ENCODE assay signal across 8 cellular contexts in genomic region chr1:50271968-50272578, GRCh38.
DNase-seq lines count a peak whose midpoint lies in the region; ATAC-seq and TF ChIP-seq lines count a peak whose summit lies in the region.

No MANE protein-coding gene starts in this region.

- H3K4me3 ChIP-seq in Peyer's patch, result no peak overlapping the region

- no peaks in the 10 kb centered on the region for H3K9me3 ChIP-seq in Peyer's patch

- DNase-seq in AG08396 (ENCODE audit: low spot score), result peak; percentile 11
- peak in 1 of 3 donors; percentile 60 for DNase-seq in Peyer's patch
- peak; percentile 6 for DNase-seq in fibroblast of gingiva (ENCODE audit: low read depth)
- no peak for DNase-seq in osteocyte (ENCODE audit: extremely low spot score, unreplicated experiment)
- no peak for DNase-seq in cortex of kidney (lab: John Stamatoyannopoulos, UW)

- no peaks in the 10 kb centered on the region for H3K9me3 Mint-ChIP-seq in osteocyte (ENCODE audit: unreplicated experiment)

- no peak for TF ChIP-seq POLR2A in Peyer's patch (IDR thresholded peaks at IDR 0.05)

- no peaks in the 10 kb centered on the region for H3K4me1 Mint-ChIP-seq in osteocyte (ENCODE audit: unreplicated experiment)

- no peaks in the 10 kb centered on the region for H3K36me3 ChIP-seq in Peyer's patch

- H3K27ac Mint-ChIP-seq in osteocyte (ENCODE audit: unreplicated experiment), result no peak overlapping the region

- ATAC-seq in HG03175 (IDR thresholded peaks at IDR 0.05; ENCODE audit: unreplicated experiment), result peak; percentile 55
- ATAC-seq in HG03460 (IDR thresholded peaks at IDR 0.05; ENCODE audit: unreplicated experiment), result no peak

- H3K4me3 Mint-ChIP-seq in osteocyte (ENCODE audit: unreplicated experiment), result no peak overlapping the region

- H3K36me3 Mint-ChIP-seq in osteocyte (ENCODE audit: unreplicated experiment), result no peaks in the 10 kb centered on the region

- peak; percentile 79 for TF ChIP-seq CTCF in GM12874 (IDR thresholded peaks at IDR 0.05; ENCODE audit: insufficient read depth, low read depth, low read length)
- TF ChIP-seq CTCF in Peyer's patch (IDR thresholded peaks at IDR 0.05), result peak in 4 of 6 experiments; percentile 37 to 47 (median 44)
- TF ChIP-seq CTCF in osteocyte (IDR thresholded peaks at IDR 0.05), result peak; percentile 32

- H3K27me3 ChIP-seq in Peyer's patch, result no peaks in the 10 kb centered on the region

- H3K27me3 Mint-ChIP-seq in osteocyte (ENCODE audit: unreplicated experiment), result no peaks in the 10 kb centered on the region

- H3K27ac ChIP-seq in Peyer's patch, result no peak overlapping the region

- no peaks in the 10 kb centered on the region for H3K4me1 ChIP-seq in Peyer's patch

Comparison
In these comparisons a context has a peak if more than half of its experiments do, and no peak if none do; other contexts are left out.
1. DNase-seq: peak in AG08396 (single experiment) and fibroblast of gingiva (single experiment); none in osteocyte (single experiment) and cortex of kidney (single experiment).
2. Peak in every context shown above with its lines, with median percentiles within 50 percentile points of each other: CTCF ChIP-seq.